ENCODE assay signal across 17 cellular contexts in genomic region chr18:41206341-41206740, GRCh38.
"Had no signal": no experiment of that assay in that cellular context is flagged by ENCODE, and none has a peak within 500 bp of the region (broad histone marks: within the 10 kb centered on the region; RNA-seq: fewer than 3 reads in every experiment).

No MANE protein-coding gene starts in this region.

- DNase-seq: effector CD4-positive, alpha-beta T cell; endodermal cell; foreskin melanocyte; head of caudate nucleus; left colon; left ventricle myocardium superior; mesenchymal stem cell; midbrain; occipital lobe; pancreas; stimulated activated CD4-positive, alpha-beta T cell treated with anti-CD3 and anti-CD28 coated beads, Interleukin-4, amount 100 ng/mL, for 1 hour; stimulated activated CD8-positive, alpha-beta memory T cell treated with anti-CD3 and anti-CD28 coated beads, Interleukin-4, amount 100 ng/mL, for 48 hours; stimulated activated naive CD8-positive, alpha-beta T cell treated with anti-CD3 and anti-CD28 coated beads, Interleukin-15, Interleukin-2, amounts not matched to agents 100 U/mL and 50 U/mL, for 24 hours; thyroid gland had no signal

- ATAC-seq: left colon; left ventricle myocardium superior; natural killer cell treated with Interleukin-12 subunit alpha and Interleukin-12 subunit beta and Interleukin-15 and Interleukin-18, amount 100 ng/mL, for 72 hours; pancreas; right cardiac atrium; stimulated activated effector memory CD8-positive, alpha-beta T cell treated with anti-CD3 and anti-CD28 coated beads, Interleukin-12 subunit alpha, Interleukin-12 subunit beta, amount 100 ng/mL, for 72 hours; stimulated activated naive CD8-positive, alpha-beta T cell treated with anti-CD3 and anti-CD28 coated beads, Interleukin-15, Interleukin-2, amounts not matched to agents 100 U/mL and 50 U/mL, for 24 hours had no signal
